23 cellular contexts compared by ENCODE assay signal in the genomic region with DNA sequence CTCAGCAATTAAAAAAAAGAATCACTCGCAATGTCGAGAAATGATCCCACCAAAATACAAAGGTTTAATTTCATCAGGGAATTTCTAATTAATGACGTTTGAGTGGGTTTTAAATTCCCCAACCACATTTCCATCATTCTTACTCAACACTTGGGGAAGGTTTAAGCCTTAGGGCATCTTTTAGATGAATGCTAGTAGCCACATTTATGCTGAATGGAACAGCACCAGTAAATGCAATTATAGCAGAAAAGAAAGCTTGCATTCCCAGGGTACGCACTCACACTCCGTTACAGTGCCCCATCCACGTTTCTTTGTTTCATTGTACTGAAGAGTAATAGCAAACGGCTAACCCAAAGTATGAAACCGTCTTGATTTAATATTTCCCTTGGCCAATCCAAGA.
DNase-seq lines count a peak whose midpoint lies in the region; ATAC-seq, FAIRE-seq and TF ChIP-seq lines count a peak whose summit lies in the region.
"Had no signal": no experiment of that assay in that cellular context is flagged by ENCODE, and none has a peak within 500 bp of the region (broad histone marks: within the 10 kb centered on the region; RNA-seq: fewer than 3 reads in every experiment).

No MANE protein-coding gene starts in this region.

- H3K4me1 Mint-ChIP-seq in neural progenitor cell (no peaks in the 10 kb centered on the region), mesothelial cell of epicardium (no peaks in the 10 kb centered on the region)
- H3K4me1 Mint-ChIP-seq in stimulated activated naive CD8-positive, alpha-beta T cell treated with anti-CD3 and anti-CD28 coated beads, Interleukin-15, amount 100 ng/mL, for 72 hours = no peaks in the 10 kb centered on the region
- H3K4me1 Mint-ChIP-seq: CD14-positive monocyte; CD4-positive, alpha-beta memory T cell; GM23338; H9 had no signal

- H3K9me3 Mint-ChIP-seq in neural progenitor cell (peaks cover 3% of the 10 kb centered on the region), mesothelial cell of epicardium (peaks cover 4% of the 10 kb centered on the region)
- H3K9me3 Mint-ChIP-seq in stimulated activated naive CD8-positive, alpha-beta T cell treated with anti-CD3 and anti-CD28 coated beads, Interleukin-15, amount 100 ng/mL, for 72 hours = peaks cover 0 to 4% of the 10 kb centered on the region in 2 donors
- H3K9me3 Mint-ChIP-seq: GM23338, H9, HFFc6 had no signal

- no peaks in the 10 kb centered on the region for H3K27me3 ChIP-seq in neural progenitor cell
- H3K27me3 ChIP-seq: BLaER1 treated with 17β-estradiol and CSF1 and Interleukin-3, amounts not matched to agents 10 nM and 100 nM had no signal

- H3K9ac ChIP-seq in neural progenitor cell = no peak overlapping the region
- H3K9ac ChIP-seq: BLaER1 treated with 17β-estradiol and CSF1 and Interleukin-3, amounts not matched to agents 10 nM and 100 nM had no signal

- CTCF ChIA-PET in A549 (lab: Yijun Ruan, JAX) = interaction anchor here (0.7 to 2.1 kb wide), 5 partner anchors 8 to 135 kb away, joined by 3 to 9 read pairs (median 3); no protein-coding TSS in a partner anchor

- H3K4me3 ChIP-seq in A549 = no peak overlapping the region
- no peak overlapping the region for H3K4me3 ChIP-seq in neural progenitor cell
- H3K4me3 ChIP-seq: BLaER1 treated with 17β-estradiol and CSF1 and Interleukin-3, amounts not matched to agents 10 nM and 100 nM; GM23338 had no signal

- H3K4me2 ChIP-seq in A549 (no peak overlapping the region), neural progenitor cell (no peak overlapping the region)
- H3K4me2 ChIP-seq: BLaER1 treated with 17β-estradiol and CSF1 and Interleukin-3, amounts not matched to agents 10 nM and 100 nM; GM23338 had no signal

- H3K79me2 ChIP-seq in neural progenitor cell (ENCODE audit: low read depth) = no peaks in the 10 kb centered on the region

- TF ChIP-seq POLR2A in A549 (IDR thresholded peaks at IDR 0.05; ENCODE audit: low read length) = no peak

- H3K4me1 ChIP-seq in A549 (no peaks in the 10 kb centered on the region), neural progenitor cell (no peaks in the 10 kb centered on the region)
- H3K4me1 ChIP-seq: BE2C; BLaER1 treated with 17β-estradiol and CSF1 and Interleukin-3, amounts not matched to agents 10 nM and 100 nM; Caco-2 had no signal

- peak overlapping the region; percentile 71 for H2AFZ ChIP-seq in neural progenitor cell (replicated peaks)
- H2AFZ ChIP-seq: GM23338 had no signal

- peak; percentile 18 for FAIRE-seq in A549 (lab: Jason Lieb, UNC)
- FAIRE-seq: A204.1, GM12891, GM18507 had no signal

- ATAC-seq in A549 = no peak
- no peak for ATAC-seq in stimulated activated naive CD8-positive, alpha-beta T cell treated with anti-CD3 and anti-CD28 coated beads, Interleukin-15, amount 100 ng/mL, for 72 hours
- ATAC-seq: GM23338 had no signal

- H3K27me3 Mint-ChIP-seq in neural progenitor cell (ENCODE audit: insufficient read depth, low read depth) = peaks cover 2% of the 10 kb centered on the region
- H3K27me3 Mint-ChIP-seq in stimulated activated naive CD8-positive, alpha-beta T cell treated with anti-CD3 and anti-CD28 coated beads, Interleukin-15, amount 100 ng/mL, for 72 hours = peaks cover 17% of the 10 kb centered on the region
- H3K27me3 Mint-ChIP-seq in mesothelial cell of epicardium (ENCODE audit: low read depth) = peaks cover 25% of the 10 kb centered on the region
- H3K27me3 Mint-ChIP-seq: CD4-positive, alpha-beta memory T cell had no signal

- H3K36me3 ChIP-seq in neural progenitor cell = no peaks in the 10 kb centered on the region
- H3K36me3 ChIP-seq: BE2C; BLaER1 treated with 17β-estradiol and CSF1 and Interleukin-3, amounts not matched to agents 10 nM and 100 nM had no signal

- no peaks in the 10 kb centered on the region for H3F3A ChIP-seq in neural progenitor cell (ENCODE audit: low read depth)

- H3K9me3 ChIP-seq in A549 = no peaks in the 10 kb centered on the region
- H3K9me3 ChIP-seq in neural progenitor cell (ENCODE audit: low read depth) = no peaks in the 10 kb centered on the region
- H3K9me3 ChIP-seq: BE2C; BLaER1 treated with 17β-estradiol and CSF1 and Interleukin-3, amounts not matched to agents 10 nM and 100 nM; Caco-2 had no signal

- H4K20me1 ChIP-seq in neural progenitor cell (ENCODE audit: low read depth) = no peaks in the 10 kb centered on the region
- H4K20me1 ChIP-seq: BLaER1 treated with 17β-estradiol and CSF1 and Interleukin-3, amounts not matched to agents 10 nM and 100 nM had no signal

- DNase-seq in A549 (ENCODE audit: low read depth in 1 of 2, low spot score in 1 of 2) (no peak), EL (peak; percentile 36), RPMI7951 (ENCODE audit: low read depth) (peak; percentile 50), neural progenitor cell (ENCODE audit: low spot score) (no peak), NCI-H1417 (lab: John Stamatoyannopoulos, UW) (no peak), mesothelial cell of epicardium (ENCODE audit: low spot score in 2 of 2, unreplicated experiment in 2 of 2) (no peak)
- DNase-seq in stimulated activated naive CD8-positive, alpha-beta T cell treated with anti-CD3 and anti-CD28 coated beads, Interleukin-15, amount 100 ng/mL, for 72 hours = no peak
- DNase-seq in stimulated activated CD4-positive, alpha-beta T cell treated with anti-CD3 and anti-CD28 coated beads, Interleukin-4, amount 100 ng/mL, for 4 hours = no peak
- DNase-seq: AML-193; BE2C; Caco-2; CD4-positive, alpha-beta memory T cell; DMS79; GF-D8; H9 had no signal

- H3K4me3 Mint-ChIP-seq in neural progenitor cell (no peak overlapping the region), mesothelial cell of epicardium (no peak overlapping the region)
- H3K4me3 Mint-ChIP-seq in stimulated activated naive CD8-positive, alpha-beta T cell treated with anti-CD3 and anti-CD28 coated beads, Interleukin-15, amount 100 ng/mL, for 72 hours = no peak overlapping the region
- H3K4me3 Mint-ChIP-seq: CD14-positive monocyte; CD4-positive, alpha-beta memory T cell; GM23338; H9; HFFc6 had no signal

- no peak for TF ChIP-seq RAD21 in A549 (conservative IDR thresholded peaks at IDR 0.05 in 1 of 2, IDR thresholded peaks at IDR 0.05 in 1 of 2)

- H3K27ac Mint-ChIP-seq in neural progenitor cell = no peak overlapping the region
- no peak overlapping the region for H3K27ac Mint-ChIP-seq in stimulated activated naive CD8-positive, alpha-beta T cell treated with anti-CD3 and anti-CD28 coated beads, Interleukin-15, amount 100 ng/mL, for 72 hours
- no peak overlapping the region for H3K27ac Mint-ChIP-seq in mesothelial cell of epicardium
- H3K27ac Mint-ChIP-seq: CD14-positive monocyte; CD4-positive, alpha-beta memory T cell; GM23338; H9; HFFc6 had no signal

- 23% methylated on average over 8 of the region's 8 CpGs for WGBS in A549 (ENCODE audit: missing lambda C conversion rate)

- TF ChIP-seq EP300 in A549 (IDR thresholded peaks at IDR 0.05) = no peak

- H3K36me3 Mint-ChIP-seq in neural progenitor cell (no peaks in the 10 kb centered on the region), mesothelial cell of epicardium (no peaks in the 10 kb centered on the region)
- H3K36me3 Mint-ChIP-seq: CD14-positive monocyte; CD4-positive, alpha-beta memory T cell had no signal

- no peak for TF ChIP-seq CTCF in A549 (IDR thresholded peaks at IDR 0.05)
- TF ChIP-seq CTCF in neural progenitor cell (IDR thresholded peaks at IDR 0.05) = no peak
- TF ChIP-seq CTCF in mesothelial cell of epicardium (IDR thresholded peaks at IDR 0.05; ENCODE audit: unreplicated experiment) = no peak

- no peak overlapping the region for H3K27ac ChIP-seq in A549
- no peak overlapping the region for H3K27ac ChIP-seq in neural progenitor cell
- H3K27ac ChIP-seq: 22Rv1; BLaER1 treated with 17β-estradiol and CSF1 and Interleukin-3, amounts not matched to agents 10 nM and 100 nM had no signal

- POLR2A ChIA-PET in A549 (lab: Yijun Ruan, JAX) = no interaction called here

TF ChIP-seq in A549, 52 proteins besides CTCF, POLR2A, EP300 and RAD21:
- TF ChIP-seq PBX3 (IDR thresholded peaks at IDR 0.05) (no peak), USF2 (IDR thresholded peaks at IDR 0.05) (no peak), POLR2AphosphoS2 (conservative IDR thresholded peaks at IDR 0.05; ENCODE audit: low read length) (no peak), HEYL (CRISPR knock-in tag; IDR thresholded peaks at IDR 0.05) (no peak), NPAS2 (CRISPR knock-in tag; IDR thresholded peaks at IDR 0.05; ENCODE audit: borderline replicate concordance) (no peak), NR3C1 (IDR thresholded peaks at IDR 0.05) (no peak), MAX (IDR thresholded peaks at IDR 0.05) (no peak), ESRRA (IDR thresholded peaks at IDR 0.05; ENCODE audit: borderline replicate concordance, low read length) (no peak), MAFK (IDR thresholded peaks at IDR 0.05; ENCODE audit: partially characterized antibody) (no peak), CHD2 (IDR thresholded peaks at IDR 0.05; ENCODE audit: low read length, partially characterized antibody) (no peak), RCOR1 (IDR thresholded peaks at IDR 0.05; ENCODE audit: low read depth, low read length) (no peak), HOXB5 (CRISPR knock-in tag; IDR thresholded peaks at IDR 0.05) (no peak), SMC3 (IDR thresholded peaks at IDR 0.05) (no peak)

Comparison
In these comparisons a context has a peak if more than half of its experiments do, and no peak if none do; other contexts are left out.
1. DNase-seq: peak in EL (single experiment) and RPMI7951 (single experiment); none in A549 (0 of 2), neural progenitor cell (single experiment), stimulated activated naive CD8-positive, alpha-beta T cell treated with anti-CD3 and anti-CD28 coated beads, Interleukin-15, amount 100 ng/mL, for 72 hours (0 of 2), NCI-H1417 (0 of 3), stimulated activated CD4-positive, alpha-beta T cell treated with anti-CD3 and anti-CD28 coated beads, Interleukin-4, amount 100 ng/mL, for 4 hours (0 of 2) and mesothelial cell of epicardium (0 of 2).